In genomic region chr11:64344721-64345120, GRCh38 we compare ENCODE assay signal across 1 cellular context.
TF ChIP-seq lines count a peak whose summit lies in the region.

No MANE protein-coding gene starts in this region.

TF ChIP-seq in GM12878, 131 proteins besides CTCF, POLR2A, EP300 and RAD21:
- TF ChIP-seq ZNF687 (IDR thresholded peaks at IDR 0.05) = no peak
- no peak for TF ChIP-seq ZNF384 (IDR thresholded peaks at IDR 0.05; ENCODE audit: borderline replicate concordance, low read depth, low read length)
- TF ChIP-seq MEF2A (IDR thresholded peaks at IDR 0.05; ENCODE audit: insufficient read depth, low read depth, low read length) = no peak
- TF ChIP-seq JUNB (IDR thresholded peaks at IDR 0.05) = no peak
- no peak for TF ChIP-seq POLR2AphosphoS5 (IDR thresholded peaks at IDR 0.05; ENCODE audit: low read length)
- no peak for TF ChIP-seq BMI1 (IDR thresholded peaks at IDR 0.05; ENCODE audit: borderline replicate concordance)
- no peak for TF ChIP-seq SMC3 (IDR thresholded peaks at IDR 0.05; ENCODE audit: borderline replicate concordance, low read length)
